18 cellular contexts compared by ENCODE assay signal in genomic region chr2:216860738-216861137, GRCh38. TPM values are rescaled to one million over a fixed set of nuclear protein-coding genes. Genes with fewer than 3 reads are reported as not detected.
DNase-seq lines count a peak whose midpoint lies in the region; ATAC-seq, FAIRE-seq and TF ChIP-seq lines count a peak whose summit lies in the region.
"Had no signal": no experiment of that assay in that cellular context is flagged by ENCODE, and none has a peak within 500 bp of the region (broad histone marks: within the 10 kb centered on the region; RNA-seq: fewer than 3 reads in every experiment).

No MANE protein-coding gene starts in this region.

- H3K79me2 ChIP-seq in GM23248 (ENCODE audit: insufficient read depth) = no peaks in the 10 kb centered on the region
- H3K79me2 ChIP-seq in K562 (ENCODE audit: control insufficient read depth, insufficient read depth, low read length) = no peaks in the 10 kb centered on the region

- H3K4me2 ChIP-seq in GM23248 (ENCODE audit: unreplicated experiment) (no peak overlapping the region), K562 (ENCODE audit: insufficient read depth, low read length) (no peak overlapping the region)

- no peak for FAIRE-seq in K562 (lab: Jason Lieb, UNC)
- FAIRE-seq: A204.1, H1 had no signal

- no peak overlapping the region for H3K9ac ChIP-seq in GM23248
- H3K9ac ChIP-seq in K562 (ENCODE audit: insufficient read depth in 1 of 2, low read depth in 2 of 2, low read length in 2 of 2) = no peak overlapping the region

- ATAC-seq in K562 (no peak), omental fat pad (ENCODE audit: low FRiP score) (peak; percentile 73), GM21526 (IDR thresholded peaks at IDR 0.05; ENCODE audit: low FRiP score, unreplicated experiment) (no peak), HG02678 (IDR thresholded peaks at IDR 0.05; ENCODE audit: unreplicated experiment) (no peak)
- ATAC-seq: Panc1 had no signal

- H3K4me1 ChIP-seq in GM23248 (ENCODE audit: insufficient read depth) (peaks cover 31% of the 10 kb centered on the region), K562 (replicated peaks in 1 of 2; ENCODE audit: control insufficient read depth in 2 of 2, insufficient read depth in 2 of 2, low read length in 2 of 2) (peaks cover 0 to 23% of the 10 kb centered on the region in 2 experiments; a peak in 3 of 5 replicates)

- H3K36me3 ChIP-seq in GM23248 (ENCODE audit: low read depth) (no peaks in the 10 kb centered on the region), K562 (ENCODE audit: control insufficient read depth, insufficient read depth, low read length) (no peaks in the 10 kb centered on the region)

- H3K9me1 ChIP-seq in K562 (ENCODE audit: control insufficient read depth, insufficient read depth, low read length) = no peaks in the 10 kb centered on the region

- no peak for TF ChIP-seq CTCF in K562 (IDR thresholded peaks at IDR 0.05 in 2 of 3, conservative IDR thresholded peaks at IDR 0.05 in 1 of 3; ENCODE audit: insufficient read depth in 2 of 3, low read depth in 1 of 3, low read length in 3 of 3)
- no peak for TF ChIP-seq CTCF in omental fat pad (IDR thresholded peaks at IDR 0.05)

- H3K9me3 ChIP-seq in GM23248 (ENCODE audit: low read depth) = no peaks in the 10 kb centered on the region
- H3K9me3 ChIP-seq in K562 (replicated peaks; ENCODE audit: control insufficient read depth, insufficient read depth, low read depth, low read length) = no peaks in the 10 kb centered on the region

- no peaks in the 10 kb centered on the region for H3K9me2 ChIP-seq in GM23248 (ENCODE audit: insufficient read depth)

- in situ Hi-C loops in GM23248 (cut with MboI) (no loop called here), K562 (cut with MboI) (no loop called here)

- no peaks in the 10 kb centered on the region for H4K20me1 ChIP-seq in GM23248 (ENCODE audit: insufficient read depth)
- no peaks in the 10 kb centered on the region for H4K20me1 ChIP-seq in K562 (replicated peaks; ENCODE audit: control insufficient read depth, insufficient read depth, low read length)

- H3K27me3 ChIP-seq in GM23248 (replicated peaks; ENCODE audit: insufficient read depth) (no peaks in the 10 kb centered on the region), K562 (ENCODE audit: control insufficient read depth in 2 of 2, insufficient read depth in 2 of 2, low read length in 2 of 2) (no peaks in the 10 kb centered on the region)

- no peak for TF ChIP-seq RAD21 in K562 (CRISPR knock-in tag; conservative IDR thresholded peaks at IDR 0.05 in 1 of 2, IDR thresholded peaks at IDR 0.05 in 1 of 2)

- TF ChIP-seq POLR2A in K562 (conservative IDR thresholded peaks at IDR 0.05) = no peak
- TF ChIP-seq POLR2A in erythroblast (IDR thresholded peaks at IDR 0.05; ENCODE audit: low read length) = no peak

- 71 to 73% methylated on average over 2 of the region's 2 CpGs for WGBS in GM23248 (ENCODE audit: low coverage in 1 of 2, low lambda C conversion rate in 2 of 2, missing lambda C conversion rate in 2 of 2), 2 experiments
- 17% methylated on average over 2 of the region's 2 CpGs for WGBS in K562 (ENCODE audit: insufficient coverage, low coverage, missing lambda C conversion rate)

- peaks cover 28% of the 10 kb centered on the region for H3F3A ChIP-seq in GM23248 (ENCODE audit: insufficient read depth)

- intact Hi-C loops in K562 (cut with micrococcal nuclease) = no loop called here

- CTCF ChIA-PET in K562 (lab: Yijun Ruan, JAX; ENCODE audit: low intra/inter-chr PET ratio) = no interaction called here

- H2AFZ ChIP-seq in GM23248 = no peak overlapping the region
- no peak overlapping the region for H2AFZ ChIP-seq in K562 (ENCODE audit: low read depth, low read length)

- DNase-seq in NCI-H345 (lab: John Stamatoyannopoulos, UW) (peak; percentile 46), NCI-H345 treated with DMSO at 0.1 percent for 48 hours (lab: John Stamatoyannopoulos, UW; ENCODE audit: unreplicated experiment) (no peak), GM23248 (peak; percentile 25), K562 (ENCODE audit: extremely low read depth in 1 of 4, low spot score in 3 of 4) (no peak), omental fat pad (ENCODE audit: low spot score) (no peak), erythroblast (lab: John Stamatoyannopoulos, UW) (no peak)
- DNase-seq: DMS53, KBM-7, MV-4-11, NCI-H146, NCI-H82, SW 1271 had no signal

- H3K4me3 ChIP-seq in GM23248 = no peak overlapping the region
- no peak overlapping the region for H3K4me3 ChIP-seq in K562

- POLR2A ChIA-PET in K562 (lab: Yijun Ruan, JAX) = no interaction called here

- no peak for TF ChIP-seq EP300 in K562 (IDR thresholded peaks at IDR 0.05; ENCODE audit: low read length)

- H3K27ac ChIP-seq in GM23248 = no peak overlapping the region
- no peak overlapping the region for H3K27ac ChIP-seq in K562 (ENCODE audit: extremely low read depth, low read depth, low read length)

- no TSS peak for BruUV-seq in K562 (replicated peaks; lab: Mats Ljungman, UMichigan)

TF ChIP-seq in K562, 482 proteins besides CTCF, POLR2A, EP300 and RAD21 (continues in another document):
- TF ChIP-seq, protein P1, sequence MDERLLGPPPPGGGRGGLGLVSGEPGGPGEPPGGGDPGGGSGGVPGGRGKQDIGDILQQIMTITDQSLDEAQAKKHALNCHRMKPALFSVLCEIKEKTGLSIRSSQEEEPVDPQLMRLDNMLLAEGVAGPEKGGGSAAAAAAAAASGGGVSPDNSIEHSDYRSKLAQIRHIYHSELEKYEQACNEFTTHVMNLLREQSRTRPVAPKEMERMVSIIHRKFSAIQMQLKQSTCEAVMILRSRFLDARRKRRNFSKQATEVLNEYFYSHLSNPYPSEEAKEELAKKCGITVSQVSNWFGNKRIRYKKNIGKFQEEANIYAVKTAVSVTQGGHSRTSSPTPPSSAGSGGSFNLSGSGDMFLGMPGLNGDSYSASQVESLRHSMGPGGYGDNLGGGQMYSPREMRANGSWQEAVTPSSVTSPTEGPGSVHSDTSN (CRISPR knock-in tag; IDR thresholded peaks at IDR 0.05; ENCODE audit: low read depth) = no peak
- TF ChIP-seq, protein P1 (tag; conservative IDR thresholded peaks at IDR 0.05; ENCODE audit: low read depth) = peak; percentile 81
- TF ChIP-seq, protein P2, sequence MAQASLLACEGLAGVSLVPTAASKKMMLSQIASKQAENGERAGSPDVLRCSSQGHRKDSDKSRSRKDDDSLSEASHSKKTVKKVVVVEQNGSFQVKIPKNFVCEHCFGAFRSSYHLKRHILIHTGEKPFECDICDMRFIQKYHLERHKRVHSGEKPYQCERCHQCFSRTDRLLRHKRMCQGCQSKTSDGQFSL (CRISPR knock-in tag; IDR thresholded peaks at IDR 0.05) = no peak
- TF ChIP-seq, protein P2 (tag; IDR thresholded peaks at IDR 0.05) = no peak
- TF ChIP-seq MEIS2 (IDR thresholded peaks at IDR 0.05; ENCODE audit: partially characterized antibody) (peak; percentile 25), DMBX1 (CRISPR knock-in tag; IDR thresholded peaks at IDR 0.05; ENCODE audit: borderline replicate concordance) (no peak), ELF2 (CRISPR knock-in tag; IDR thresholded peaks at IDR 0.05) (no peak), POLR3G (IDR thresholded peaks at IDR 0.05; ENCODE audit: extremely low read depth, insufficient read length, insufficient replicate concordance) (no peak), TFAM (CRISPR knock-in tag; conservative IDR thresholded peaks at IDR 0.05) (no peak), STAG1 (CRISPR knock-in tag; IDR thresholded peaks at IDR 0.05; ENCODE audit: borderline replicate concordance) (no peak), TAL1 (IDR thresholded peaks at IDR 0.05) (no peak), ZNF311 (CRISPR knock-in tag; IDR thresholded peaks at IDR 0.05) (no peak), PTTG1 (tag; IDR thresholded peaks at IDR 0.05; ENCODE audit: low read depth) (no peak)

RNA-seq across cellular contexts. Expression of gene TNP1, which starts 0.9 kb away (rescaled TPM):
- total RNA-seq in GM23248 (2014; rRNA removed; shearing (Covaris generic)) = not detected in 2 replicates
- not detected in 2 replicates for polyA plus RNA-seq in GM23248 (2016; fragmentation: Nextera tagmentation; extraction: Ambion mirVana)
- total RNA-seq in K562 (2011; cell fraction: chromatin; rRNA removed; ENCODE audit: low replicate concordance) = not detected in 2 replicates
- total RNA-seq in K562 (2011; cell fraction: nucleolus; rRNA removed) = not detected in 2 replicates
- total RNA-seq in K562 (2011; cell fraction: nucleoplasm; rRNA removed) = not detected in 2 replicates
- total RNA-seq in K562 (2014; rRNA removed) = not detected in 2 replicates
- not detected in 2 replicates for total RNA-seq in K562 (2014; rRNA removed; fragmentation: Illumina TruSeq; extraction: Trizol)
- not detected in 2 replicates for total RNA-seq in K562 (2015; rRNA removed; fragmentation: Illumina TruSeq; extraction: Trizol)
- total RNA-seq in K562 (2021) = not detected in 2 replicates
- polyA plus RNA-seq in K562 (2011; rRNA removed) = not detected in 2 replicates
- not detected in 2 replicates for polyA plus RNA-seq in K562 (2011; cell fraction: cytosol; rRNA removed)
- polyA plus RNA-seq in K562 (2011; cell fraction: nucleus; rRNA removed) = not detected in 2 replicates
- polyA plus RNA-seq in K562 (2012) = not detected in 2 replicates
- not detected in 2 replicates for polyA plus RNA-seq in K562 (2014; fragmentation: Illumina TruSeq; extraction: Trizol)
- polyA plus RNA-seq in K562 (2014; fragmentation: Nextera tagmentation; extraction: Ambion mirVana) = not detected
- not detected in 2 replicates for polyA plus RNA-seq in K562 (2014; rRNA removed)
- polyA minus RNA-seq in K562 (2011; rRNA and poly(A)+ RNA removed) = not detected in 2 replicates
- polyA minus RNA-seq in K562 (2011; cell fraction: cytosol; rRNA and poly(A)+ RNA removed) = not detected in 2 replicates
- polyA minus RNA-seq in K562 (2011; cell fraction: nucleus; rRNA and poly(A)+ RNA removed) = not detected in 2 replicates
- not detected for total RNA-seq in omental fat pad
- total RNA-seq: H1, SK-MEL-5 had no signal
- polyA plus RNA-seq: H1 had no signal

Comparison
In these comparisons a context has a peak if more than half of its experiments do, and no peak if none do; other contexts are left out.
1. DNase-seq: peak in NCI-H345 (single experiment) and GM23248 (single experiment); none in NCI-H345 treated with DMSO at 0.1 percent for 48 hours (single experiment), K562 (0 of 4), omental fat pad (single experiment) and erythroblast (0 of 2).